11 cellular contexts compared by ENCODE assay signal in the genomic region with DNA sequence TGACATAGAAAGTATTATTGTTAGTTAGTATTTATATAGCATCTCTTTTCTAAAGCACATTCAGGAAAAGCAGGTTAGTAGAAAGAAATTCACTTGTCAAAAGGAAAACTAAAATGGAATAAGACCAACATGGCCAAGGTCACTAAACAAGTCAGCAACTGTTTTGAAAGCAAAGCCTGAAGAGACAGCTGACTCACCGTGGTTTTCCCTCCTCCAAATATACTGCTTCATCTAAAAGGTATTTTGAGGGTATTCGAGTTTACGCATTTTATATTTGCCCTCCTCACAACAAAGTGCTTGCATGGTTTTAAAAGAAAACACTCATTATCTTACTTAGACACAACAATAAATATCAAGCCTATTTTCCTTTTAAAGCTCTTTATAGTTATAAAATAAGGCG. TPM values are rescaled to one million over a fixed set of nuclear protein-coding genes. Genes with fewer than 3 reads are reported as not detected.
DNase-seq lines count a peak whose midpoint lies in the region; ATAC-seq and TF ChIP-seq lines count a peak whose summit lies in the region.
"Had no signal": no experiment of that assay in that cellular context is flagged by ENCODE, and none has a peak within 500 bp of the region (broad histone marks: within the 10 kb centered on the region; RNA-seq: fewer than 3 reads in every experiment).

No MANE protein-coding gene starts in this region.

- H3K4me1 ChIP-seq in liver (ENCODE audit: control insufficient read depth in 4 of 4, insufficient read depth in 4 of 4, low read length in 3 of 4): peaks cover 0 to under 1% (median 0%) of the 10 kb centered on the region in 4 donors
- peaks cover 0 to 17% (median 3%) of the 10 kb centered on the region in 3 donors for H3K4me1 ChIP-seq in gastroesophageal sphincter

- H3K36me3 ChIP-seq in brain microvascular endothelial cell (replicated peaks): no peaks in the 10 kb centered on the region
- no peaks in the 10 kb centered on the region for H3K36me3 ChIP-seq in liver (ENCODE audit: control insufficient read depth in 4 of 4, insufficient read depth in 3 of 4, low read depth in 1 of 4, low read length in 3 of 4)
- no peaks in the 10 kb centered on the region for H3K36me3 ChIP-seq in gastroesophageal sphincter

- H3K9me3 ChIP-seq in liver (ENCODE audit: control insufficient read depth in 4 of 4, low read length in 3 of 4): no peaks in the 10 kb centered on the region
- H3K9me3 ChIP-seq in gastroesophageal sphincter: no peaks in the 10 kb centered on the region

- ATAC-seq in GM18858 (IDR thresholded peaks at IDR 0.05; ENCODE audit: unreplicated experiment) (no peak), gastroesophageal sphincter (no peak), HG02973 (IDR thresholded peaks at IDR 0.05; ENCODE audit: unreplicated experiment) (no peak)

- WGBS in liver: 53% methylated on average over 4 of the region's 4 CpGs
- 56 to 79% methylated on average over 4 of the region's 4 CpGs for WGBS in gastroesophageal sphincter (ENCODE audit: low coverage in 1 of 2), 2 donors

- TF ChIP-seq CTCF in NB4 (IDR thresholded peaks at IDR 0.05; ENCODE audit: low read depth, low read length) (no peak), brain microvascular endothelial cell (IDR thresholded peaks at IDR 0.05; ENCODE audit: low read depth, low read length, missing control alignments) (no peak), liver (IDR thresholded peaks at IDR 0.05; ENCODE audit: low read depth, low read length, missing input control) (no peak), gastroesophageal sphincter (IDR thresholded peaks at IDR 0.05) (no peak)

- DNase-seq in AG20443 (ENCODE audit: low spot score) (peak; percentile 35), NB4 (ENCODE audit: low read depth) (peak; percentile 12), brain microvascular endothelial cell (peak; percentile 72), NCI-H2196 treated with DMSO at 0.1 percent for 48 hours (lab: John Stamatoyannopoulos, UW; ENCODE audit: unreplicated experiment) (no peak)
- DNase-seq: GOT3; NCI-H2081; stimulated activated CD8-positive, alpha-beta memory T cell treated with anti-CD3 and anti-CD28 coated beads, Interleukin-4, amount 100 ng/mL, for 48 hours had no signal

- peak overlapping the region; percentile 23 to 50 for H3K9ac ChIP-seq in liver (ENCODE audit: low read depth in 1 of 2, low read length in 2 of 2)

- H3K4me3 ChIP-seq in NB4 (ENCODE audit: low read depth, low read length) (no peak overlapping the region), brain microvascular endothelial cell (ENCODE audit: low read depth, low read length) (no peak overlapping the region), liver (ENCODE audit: low read depth in 1 of 3, low read length in 3 of 3) (no peak overlapping the region), gastroesophageal sphincter (no peak overlapping the region)

- H3K27me3 ChIP-seq in brain microvascular endothelial cell (replicated peaks) (no peaks in the 10 kb centered on the region), liver (ENCODE audit: control insufficient read depth in 4 of 4, insufficient read depth in 4 of 4, low read length in 3 of 4) (no peaks in the 10 kb centered on the region), gastroesophageal sphincter (no peaks in the 10 kb centered on the region)

- peak in 1 of 2 donors; percentile 4 for TF ChIP-seq RAD21 in liver (IDR thresholded peaks at IDR 0.05)

- H3K27ac ChIP-seq in brain microvascular endothelial cell (no peak overlapping the region), liver (ENCODE audit: low read depth in 1 of 2, low read length in 2 of 2) (peak overlapping the region in 1 of 2 donors; percentile 45), gastroesophageal sphincter (no peak overlapping the region)

- in situ Hi-C loops in brain microvascular endothelial cell (cut with HindIII; ENCODE audit: low pct_ligation_motif_present, low sequenced_read_pairs): no loop called here

- no peak for TF ChIP-seq POLR2A in NB4 (IDR thresholded peaks at IDR 0.05; ENCODE audit: extremely low read depth, insufficient read length)
- TF ChIP-seq POLR2A in gastroesophageal sphincter (IDR thresholded peaks at IDR 0.05): no peak

- no peak for TF ChIP-seq EP300 in gastroesophageal sphincter (IDR thresholded peaks at IDR 0.05)

TF ChIP-seq in liver, 16 proteins besides CTCF, POLR2A, EP300 and RAD21:
- TF ChIP-seq FOXA1 (IDR thresholded peaks at IDR 0.05) (no peak), TAF1 (conservative IDR thresholded peaks at IDR 0.05) (no peak), JUND (IDR thresholded peaks at IDR 0.05) (peak in 1 of 2 donors; percentile 30), RXRA (IDR thresholded peaks at IDR 0.05) (peak; percentile 6 to 15), HNF4G (IDR thresholded peaks at IDR 0.05) (no peak), GABPA (IDR thresholded peaks at IDR 0.05 in 1 of 2, conservative IDR thresholded peaks at IDR 0.05 in 1 of 2) (no peak), YY1 (IDR thresholded peaks at IDR 0.05) (peak; percentile 58), HNF4A (conservative IDR thresholded peaks at IDR 0.05) (peak; percentile 32 to 46), EGR1 (IDR thresholded peaks at IDR 0.05; ENCODE audit: low read depth in 2 of 2) (no peak), NR2F2 (IDR thresholded peaks at IDR 0.05) (no peak), FOXA2 (IDR thresholded peaks at IDR 0.05) (no peak), SP1 (IDR thresholded peaks at IDR 0.05) (peak; percentile 40)
- TF ChIP-seq, protein P1, sequence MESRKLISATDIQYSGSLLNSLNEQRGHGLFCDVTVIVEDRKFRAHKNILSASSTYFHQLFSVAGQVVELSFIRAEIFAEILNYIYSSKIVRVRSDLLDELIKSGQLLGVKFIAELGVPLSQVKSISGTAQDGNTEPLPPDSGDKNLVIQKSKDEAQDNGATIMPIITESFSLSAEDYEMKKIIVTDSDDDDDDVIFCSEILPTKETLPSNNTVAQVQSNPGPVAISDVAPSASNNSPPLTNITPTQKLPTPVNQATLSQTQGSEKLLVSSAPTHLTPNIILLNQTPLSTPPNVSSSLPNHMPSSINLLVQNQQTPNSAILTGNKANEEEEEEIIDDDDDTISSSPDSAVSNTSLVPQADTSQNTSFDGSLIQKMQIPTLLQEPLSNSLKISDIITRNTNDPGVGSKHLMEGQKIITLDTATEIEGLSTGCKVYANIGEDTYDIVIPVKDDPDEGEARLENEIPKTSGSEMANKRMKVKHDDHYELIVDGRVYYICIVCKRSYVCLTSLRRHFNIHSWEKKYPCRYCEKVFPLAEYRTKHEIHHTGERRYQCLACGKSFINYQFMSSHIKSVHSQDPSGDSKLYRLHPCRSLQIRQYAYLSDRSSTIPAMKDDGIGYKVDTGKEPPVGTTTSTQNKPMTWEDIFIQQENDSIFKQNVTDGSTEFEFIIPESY (IDR thresholded peaks at IDR 0.05): no peak
- TF ChIP-seq, protein P2, sequence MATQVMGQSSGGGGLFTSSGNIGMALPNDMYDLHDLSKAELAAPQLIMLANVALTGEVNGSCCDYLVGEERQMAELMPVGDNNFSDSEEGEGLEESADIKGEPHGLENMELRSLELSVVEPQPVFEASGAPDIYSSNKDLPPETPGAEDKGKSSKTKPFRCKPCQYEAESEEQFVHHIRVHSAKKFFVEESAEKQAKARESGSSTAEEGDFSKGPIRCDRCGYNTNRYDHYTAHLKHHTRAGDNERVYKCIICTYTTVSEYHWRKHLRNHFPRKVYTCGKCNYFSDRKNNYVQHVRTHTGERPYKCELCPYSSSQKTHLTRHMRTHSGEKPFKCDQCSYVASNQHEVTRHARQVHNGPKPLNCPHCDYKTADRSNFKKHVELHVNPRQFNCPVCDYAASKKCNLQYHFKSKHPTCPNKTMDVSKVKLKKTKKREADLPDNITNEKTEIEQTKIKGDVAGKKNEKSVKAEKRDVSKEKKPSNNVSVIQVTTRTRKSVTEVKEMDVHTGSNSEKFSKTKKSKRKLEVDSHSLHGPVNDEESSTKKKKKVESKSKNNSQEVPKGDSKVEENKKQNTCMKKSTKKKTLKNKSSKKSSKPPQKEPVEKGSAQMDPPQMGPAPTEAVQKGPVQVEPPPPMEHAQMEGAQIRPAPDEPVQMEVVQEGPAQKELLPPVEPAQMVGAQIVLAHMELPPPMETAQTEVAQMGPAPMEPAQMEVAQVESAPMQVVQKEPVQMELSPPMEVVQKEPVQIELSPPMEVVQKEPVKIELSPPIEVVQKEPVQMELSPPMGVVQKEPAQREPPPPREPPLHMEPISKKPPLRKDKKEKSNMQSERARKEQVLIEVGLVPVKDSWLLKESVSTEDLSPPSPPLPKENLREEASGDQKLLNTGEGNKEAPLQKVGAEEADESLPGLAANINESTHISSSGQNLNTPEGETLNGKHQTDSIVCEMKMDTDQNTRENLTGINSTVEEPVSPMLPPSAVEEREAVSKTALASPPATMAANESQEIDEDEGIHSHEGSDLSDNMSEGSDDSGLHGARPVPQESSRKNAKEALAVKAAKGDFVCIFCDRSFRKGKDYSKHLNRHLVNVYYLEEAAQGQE (IDR thresholded peaks at IDR 0.05): no peak
- TF ChIP-seq, protein P3, sequence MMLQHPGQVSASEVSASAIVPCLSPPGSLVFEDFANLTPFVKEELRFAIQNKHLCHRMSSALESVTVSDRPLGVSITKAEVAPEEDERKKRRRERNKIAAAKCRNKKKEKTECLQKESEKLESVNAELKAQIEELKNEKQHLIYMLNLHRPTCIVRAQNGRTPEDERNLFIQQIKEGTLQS (IDR thresholded peaks at IDR 0.05): peak; percentile 12
- TF ChIP-seq, protein P4, sequence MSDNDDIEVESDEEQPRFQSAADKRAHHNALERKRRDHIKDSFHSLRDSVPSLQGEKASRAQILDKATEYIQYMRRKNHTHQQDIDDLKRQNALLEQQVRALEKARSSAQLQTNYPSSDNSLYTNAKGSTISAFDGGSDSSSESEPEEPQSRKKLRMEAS (IDR thresholded peaks at IDR 0.05): no peak
TF ChIP-seq in liver: peak in this region for 6.

RNA-seq across cellular contexts. Expression of a gene that starts 24.0 kb away (rescaled TPM):
- total RNA-seq in liver (1 to 10 TPM; 3.2 to 4.7 TPM), gastroesophageal sphincter (1 to 10 TPM; 2.7 to 7.6 (median 3.9) TPM)
- 1 to 10 TPM; 3.0 to 7.2 TPM for polyA plus RNA-seq in liver
